In the genomic region with DNA sequence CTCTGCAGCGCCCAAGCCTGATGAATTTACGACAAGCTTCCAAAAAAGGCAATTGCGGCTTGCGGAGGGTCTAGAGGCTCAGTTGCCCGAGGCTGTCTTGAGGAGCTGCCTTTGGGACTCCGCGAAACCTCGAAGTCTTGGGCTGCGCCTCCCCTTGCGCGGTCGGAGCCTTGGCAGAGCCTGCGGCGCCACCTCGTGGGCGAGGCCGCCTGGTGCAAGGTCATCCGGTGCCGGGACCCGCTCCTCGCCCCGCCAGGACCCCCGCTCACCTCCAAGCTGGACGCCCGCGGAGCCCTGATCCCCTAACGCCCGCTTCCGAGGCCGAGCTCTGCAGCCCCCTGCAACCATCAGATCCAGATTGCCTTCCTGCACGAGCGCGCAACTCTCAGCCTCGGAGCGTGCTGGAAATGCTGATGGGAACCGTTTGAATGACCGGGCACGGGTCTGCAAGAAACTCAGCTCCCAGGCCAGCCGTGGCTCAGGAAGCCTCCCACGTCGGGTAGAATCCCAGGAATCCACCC, we compare ENCODE assay signal across 9 cellular contexts. TPM values are rescaled to one million over a fixed set of nuclear protein-coding genes. Genes with fewer than 3 reads are reported as not detected.
DNase-seq lines count a peak whose midpoint lies in the region; ATAC-seq and TF ChIP-seq lines count a peak whose summit lies in the region.
"Had no signal": no experiment of that assay in that cellular context is flagged by ENCODE, and none has a peak within 500 bp of the region (broad histone marks: within the 10 kb centered on the region; RNA-seq: fewer than 3 reads in every experiment).

No MANE protein-coding gene starts in this region.

- in situ Hi-C loops in Panc1 (cut with HindIII; ENCODE audit: low pct_unique_long_range_greater_than_20kb, low sequenced_read_pairs), result no loop called here

- no peaks in the 10 kb centered on the region for H3K36me3 Mint-ChIP-seq in Calu3 (ENCODE audit: insufficient read depth, unreplicated experiment)

- H3K27me3 Mint-ChIP-seq in Calu3 (ENCODE audit: unreplicated experiment), result peaks cover 73% of the 10 kb centered on the region

- H3K27ac Mint-ChIP-seq in Calu3 (ENCODE audit: unreplicated experiment), result no peak overlapping the region

- peaks cover 8% of the 10 kb centered on the region for H3K27me3 ChIP-seq in Panc1 (ENCODE audit: control insufficient read depth, insufficient read depth, low read length)
- H3K27me3 ChIP-seq in breast epithelium, result peaks cover 0 to 15% of the 10 kb centered on the region in 2 donors

- DNase-seq in Calu3 (peak; percentile 73), Panc1 (ENCODE audit: low read depth, low spot score) (no peak), breast epithelium (ENCODE audit: low spot score in 2 of 2) (no peak), left colon (peak in 1 of 2 donors; percentile 21), T1000 (lab: John Stamatoyannopoulos, UW) (no peak)
- DNase-seq in stimulated activated CD8-positive, alpha-beta memory T cell treated with anti-CD3 and anti-CD28 coated beads, Interleukin-7, amount 100 ng/mL, for 48 hours (ENCODE audit: extremely low read depth in 1 of 2, low read depth in 1 of 2), result peak; percentile 5 to 11

- peak; percentile 72 for TF ChIP-seq CTCF in Calu3 (IDR thresholded peaks at IDR 0.05; ENCODE audit: unreplicated experiment)
- TF ChIP-seq CTCF in Panc1 (IDR thresholded peaks at IDR 0.05), result peak; percentile 89
- peak; percentile 29 to 69 (median 50) for TF ChIP-seq CTCF in breast epithelium (IDR thresholded peaks at IDR 0.05)

- CTCF ChIA-PET in Calu3 (lab: Charles Lee), result interaction anchor here (0.8 to 1.1 kb wide), 2 partner anchors 96 to 156 kb away, joined by 3 read pairs; a partner anchor contains a TSS
- CTCF ChIA-PET in Panc1 (lab: Charles Lee), result interaction anchor here (1.5 kb wide), 1 partner anchor 96 kb away, joined by 4 read pairs; a partner anchor contains a TSS

- peaks cover 12% of the 10 kb centered on the region for H3K4me1 Mint-ChIP-seq in Calu3 (ENCODE audit: low read depth, unreplicated experiment)

- ATAC-seq in GM21381 (IDR thresholded peaks at IDR 0.05; ENCODE audit: unreplicated experiment), result peak; percentile 72
- peak; percentile 96 for ATAC-seq in Panc1
- peak; percentile 49 for ATAC-seq in left colon
- no peak for ATAC-seq in HG02870 (IDR thresholded peaks at IDR 0.05; ENCODE audit: unreplicated experiment)

- H3K4me1 ChIP-seq in Panc1 (ENCODE audit: control insufficient read depth, insufficient read depth, low read length) (no peaks in the 10 kb centered on the region; the same call in 1 of the 2 replicates), breast epithelium (no peaks in the 10 kb centered on the region)

- H3K36me3 ChIP-seq in Panc1 (ENCODE audit: control insufficient read depth, insufficient read depth, low read length), result no peaks in the 10 kb centered on the region
- H3K36me3 ChIP-seq in breast epithelium, result no peaks in the 10 kb centered on the region

- H3K9me3 ChIP-seq in Panc1 (ENCODE audit: control insufficient read depth, insufficient read depth, low read depth, low read length) (no peaks in the 10 kb centered on the region), breast epithelium (no peaks in the 10 kb centered on the region)

- H3K27ac ChIP-seq in Panc1 (ENCODE audit: low read length), result no peak overlapping the region
- no peak overlapping the region for H3K27ac ChIP-seq in breast epithelium
- H3K27ac ChIP-seq: SK-N-MC had no signal

- intact Hi-C loops in Calu3 (cut with micrococcal nuclease; ENCODE audit: unreplicated experiment) (loop anchor here (1.0 to 10.0 kb wide), 3 partner anchors 95 to 1679 kb away; a partner anchor contains a TSS), Panc1 (cut with micrococcal nuclease; ENCODE audit: unreplicated experiment) (loop anchor here (1.0 to 2.0 kb wide), 2 partner anchors 95 to 142 kb away; a partner anchor contains a TSS), breast epithelium (cut with DNase I; ENCODE audit: low total_unique reads) (no loop called here), left colon (cut with DNase I, micrococcal nuclease) (no loop called here)

- H3K4me3 ChIP-seq in Panc1 (ENCODE audit: low read depth in 2 of 2, low read length in 2 of 2) (peak overlapping the region in 1 of 2 experiments; percentile 33; a peak in 2 of 4 replicates), breast epithelium (peak overlapping the region in 2 of 3 donors; percentile 29 to 43)
- H3K4me3 ChIP-seq: SK-N-MC had no signal

- BruUV-seq in Calu3 (replicated peaks; lab: Mats Ljungman, UMichigan) (no TSS peak), Panc1 (replicated peaks; lab: Mats Ljungman, UMichigan) (no TSS peak)

- POLR2A ChIA-PET in Panc1 (lab: Charles Lee), result no interaction called here

- peak overlapping the region; percentile 43 for H3K4me3 Mint-ChIP-seq in Calu3 (ENCODE audit: low read depth, unreplicated experiment)

- TF ChIP-seq POLR2A in breast epithelium (IDR thresholded peaks at IDR 0.05), result no peak

- no peaks in the 10 kb centered on the region for H3K9me3 Mint-ChIP-seq in Calu3 (ENCODE audit: low read depth, unreplicated experiment)

RNA-seq across cellular contexts. Expression of a gene that starts 14.9 kb away (rescaled TPM):
- total RNA-seq in Calu3 (2022) (8.7 and 9.4 TPM in 2 replicates), Panc1 (2021; ENCODE audit: unreplicated experiment) (10.8 TPM), breast epithelium (10 to 100 TPM; 62.6 to 100.0 (median 80.8) TPM), left colon (10 to 100 TPM; 30.2 to 35.3 TPM)
- polyA plus RNA-seq in Panc1 (2012; ENCODE audit: insufficient read length), result 13.7 TPM

RNA-seq across cellular contexts. Expression of a gene that starts 48.1 kb away (rescaled TPM):
- total RNA-seq in Calu3 (2022) (73.8 and 75.5 TPM in 2 replicates), Panc1 (2021; ENCODE audit: unreplicated experiment) (115 TPM), breast epithelium (1 to 10 TPM in 2 of 3 donors, under 1 TPM in 1; 0.98 to 2.2 (median 1.6) TPM), left colon (10 to 100 TPM; 13.3 to 21.1 TPM)
- 41.1 TPM for polyA plus RNA-seq in Panc1 (2012; ENCODE audit: insufficient read length)

RNA-seq across cellular contexts. Expression of a gene that starts 48.5 kb away (rescaled TPM):
- total RNA-seq in Calu3 (2022) (41.0 and 44.3 TPM in 2 replicates), Panc1 (2021; ENCODE audit: unreplicated experiment) (46.3 TPM), breast epithelium (10 to 100 TPM; 17.1 to 53.4 (median 35.7) TPM), left colon (10 to 100 TPM; 22.9 to 23.1 TPM)
- polyA plus RNA-seq in Panc1 (2012; ENCODE audit: insufficient read length), result 39.7 TPM

Comparison
In these comparisons a context has a peak if more than half of its experiments do, and no peak if none do; other contexts are left out.
1. DNase-seq: peak in Calu3 (single experiment) and stimulated activated CD8-positive, alpha-beta memory T cell treated with anti-CD3 and anti-CD28 coated beads, Interleukin-7, amount 100 ng/mL, for 48 hours (2 of 2); none in Panc1 (single experiment), breast epithelium (0 of 2) and T1000 (single experiment).
2. RNA of a gene that starts 48.1 kb away (total RNA-seq): 115 TPM in Panc1 (single experiment), 73.8 to 75.5 TPM in Calu3 and 13.3 to 21.1 TPM in left colon; 0.98 to 2.2 TPM in breast epithelium; every median in the first group is over 4 times any median in the second.
3. intact Hi-C loops: an anchor here in Calu3 (1.0 to 10.0 kb wide) and Panc1 (1.0 to 2.0 kb wide); none called in breast epithelium and left colon.
4. Peak in every context shown above with its lines, with median percentiles within 50 percentile points of each other: CTCF ChIP-seq.